Comparison of ENCODE assay signal across 8 cellular contexts in genomic region chr17:56488800-56489199, GRCh38.
"Had no signal": no experiment of that assay in that cellular context is flagged by ENCODE, and none has a peak within 500 bp of the region (broad histone marks: within the 10 kb centered on the region; RNA-seq: fewer than 3 reads in every experiment).

No MANE protein-coding gene starts in this region.

- H3K36me3 Mint-ChIP-seq: IgD-negative memory B cell had no signal

- ATAC-seq: GM23338, HepG2 had no signal

- DNase-seq: H9, HCEC 1CT had no signal

- H3K27ac Mint-ChIP-seq: GM23338, H9, IgD-negative memory B cell had no signal

- H3K27ac ChIP-seq: HL-60 had no signal

- H3K4me3 Mint-ChIP-seq: GM23338, H9, IgD-negative memory B cell had no signal

- H3K9me3 Mint-ChIP-seq: GM23338, H9 had no signal

- H3K4me1 Mint-ChIP-seq: GM23338, H9, IgD-negative memory B cell had no signal

- FAIRE-seq: H1, H54, HepG2 had no signal

- H3K4me3 ChIP-seq: GM23338 had no signal
